ENCODE assay signal across 14 cellular contexts in genomic region chr6:155492061-155492735, GRCh38. TPM values are rescaled to one million over a fixed set of nuclear protein-coding genes. Genes with fewer than 3 reads are reported as not detected.
A peak's percentile ranks its signal among the peaks of the same experiment; 100 is the strongest.
DNase-seq lines count a peak whose midpoint lies in the region; ATAC-seq and TF ChIP-seq lines count a peak whose summit lies in the region.
"Had no signal": no experiment of that assay in that cellular context is flagged by ENCODE, and none has a peak within 500 bp of the region (broad histone marks: within the 10 kb centered on the region; RNA-seq: fewer than 3 reads in every experiment).

No MANE protein-coding gene starts in this region.

- H3K9ac ChIP-seq in PC-3 (ENCODE audit: low read length) (peak overlapping the region; percentile 62), endodermal cell (ENCODE audit: extremely low read depth, low read length, poor library complexity, severe bottlenecking) (no peak overlapping the region), smooth muscle cell (ENCODE audit: low read depth) (no peak overlapping the region), neural progenitor cell (no peak overlapping the region)

- H3K4me1 ChIP-seq in PC-3 (ENCODE audit: insufficient read depth, low read length) (peaks cover 44% of the 10 kb centered on the region), endodermal cell (ENCODE audit: control insufficient read depth, insufficient read depth, low read length) (peaks cover 13% of the 10 kb centered on the region), smooth muscle cell (ENCODE audit: low read depth) (peaks cover 19% of the 10 kb centered on the region), neural progenitor cell (no peaks in the 10 kb centered on the region)

- peaks cover 30% of the 10 kb centered on the region for H3K4me1 Mint-ChIP-seq in Calu3 (ENCODE audit: low read depth, unreplicated experiment)
- H3K4me1 Mint-ChIP-seq in endodermal cell: peaks cover 20% of the 10 kb centered on the region
- H3K4me1 Mint-ChIP-seq in neural progenitor cell: no peaks in the 10 kb centered on the region

- no TSS peak for BruUV-seq in Calu3 (replicated peaks; lab: Mats Ljungman, UMichigan)
- no TSS peak for BruUV-seq in PC-3 (replicated peaks; lab: Mats Ljungman, UMichigan)

- ATAC-seq in PC-3: no peak
- no peak for ATAC-seq in HG03097 (IDR thresholded peaks at IDR 0.05; ENCODE audit: low FRiP score, unreplicated experiment)

- intact Hi-C loops in Calu3 (cut with micrococcal nuclease; ENCODE audit: unreplicated experiment) (loop anchor here (10.0 kb wide), 1 partner anchor 167 kb away; no protein-coding TSS in a partner anchor), PC-3 (cut with micrococcal nuclease) (loop anchor here (2.0 to 10.0 kb wide), 4 partner anchors 33 to 307 kb away; no protein-coding TSS in a partner anchor)

- no peak for TF ChIP-seq CTCF in Calu3 (IDR thresholded peaks at IDR 0.05; ENCODE audit: unreplicated experiment)
- TF ChIP-seq CTCF in PC-3 (conservative IDR thresholded peaks at IDR 0.05; ENCODE audit: low read depth, low read length): no peak
- TF ChIP-seq CTCF in endodermal cell (conservative IDR thresholded peaks at IDR 0.05): no peak
- TF ChIP-seq CTCF in smooth muscle cell (IDR thresholded peaks at IDR 0.05; ENCODE audit: borderline replicate concordance, insufficient read depth, poor library complexity, severe bottlenecking): no peak
- no peak for TF ChIP-seq CTCF in neural progenitor cell (IDR thresholded peaks at IDR 0.05)

- H3K4me2 ChIP-seq in PC-3 (ENCODE audit: low read length) (peak overlapping the region; percentile 47), smooth muscle cell (no peak overlapping the region), neural progenitor cell (no peak overlapping the region)

- no peaks in the 10 kb centered on the region for H3K79me2 ChIP-seq in PC-3 (ENCODE audit: low read length)
- H3K79me2 ChIP-seq in smooth muscle cell (ENCODE audit: low read depth): no peaks in the 10 kb centered on the region
- H3K79me2 ChIP-seq in neural progenitor cell (ENCODE audit: low read depth): no peaks in the 10 kb centered on the region

- H3K27ac Mint-ChIP-seq in Calu3 (ENCODE audit: unreplicated experiment) (peak overlapping the region; percentile 82), endodermal cell (no peak overlapping the region), neural progenitor cell (no peak overlapping the region)

- DNase-seq in Calu3: no peak
- no peak for DNase-seq in PC-3
- DNase-seq in endodermal cell: no peak
- no peak for DNase-seq in smooth muscle cell (lab: John Stamatoyannopoulos, UW; ENCODE audit: unreplicated experiment)
- no peak for DNase-seq in neural progenitor cell (ENCODE audit: low spot score)
- no peak for DNase-seq in DMS53 treated with DMSO at 0.1 percent for 48 hours (lab: John Stamatoyannopoulos, UW; ENCODE audit: unreplicated experiment)
- DNase-seq: DMS153, MG63, NCI-H1105, NCI-H1694 treated with DMSO at 0.1 percent for 48 hours, NCI-H446, Right ventricle myocardium superior had no signal

- no peaks in the 10 kb centered on the region for H3K9me2 ChIP-seq in PC-3 (replicated peaks; ENCODE audit: low read length)

- H3K4me3 ChIP-seq in PC-3 (ENCODE audit: low read length) (no peak overlapping the region), endodermal cell (ENCODE audit: low read length) (peak overlapping the region; percentile 20), smooth muscle cell (no peak overlapping the region), neural progenitor cell (no peak overlapping the region)
- H3K4me3 ChIP-seq: BLaER1 treated with 17β-estradiol and CSF1 and Interleukin-3, amounts not matched to agents 10 nM and 100 nM; MG63 had no signal

- no peaks in the 10 kb centered on the region for H3K9me3 Mint-ChIP-seq in Calu3 (ENCODE audit: low read depth, unreplicated experiment)
- H3K9me3 Mint-ChIP-seq in endodermal cell: peaks cover 14% of the 10 kb centered on the region
- peaks cover 5% of the 10 kb centered on the region for H3K9me3 Mint-ChIP-seq in neural progenitor cell

- H3K36me3 ChIP-seq in PC-3 (ENCODE audit: low read depth, low read length) (no peaks in the 10 kb centered on the region), endodermal cell (ENCODE audit: control insufficient read depth, insufficient read depth, low read length) (no peaks in the 10 kb centered on the region), smooth muscle cell (ENCODE audit: low read depth) (no peaks in the 10 kb centered on the region), neural progenitor cell (no peaks in the 10 kb centered on the region)
- H3K36me3 ChIP-seq: BLaER1 treated with 17β-estradiol and CSF1 and Interleukin-3, amounts not matched to agents 10 nM and 100 nM; MG63 had no signal

- CTCF ChIA-PET in Calu3 (lab: Charles Lee) (no interaction called here), PC-3 (lab: Charles Lee) (no interaction called here)

- H3K36me3 Mint-ChIP-seq in Calu3 (ENCODE audit: insufficient read depth, unreplicated experiment) (peaks cover 5% of the 10 kb centered on the region), endodermal cell (ENCODE audit: low read depth) (peaks cover 5% of the 10 kb centered on the region), neural progenitor cell (peaks cover 3% of the 10 kb centered on the region)

- peak overlapping the region; percentile 96 for H3K27ac ChIP-seq in PC-3 (ENCODE audit: low read length)
- H3K27ac ChIP-seq in endodermal cell (ENCODE audit: low read depth, low read length): no peak overlapping the region
- peak overlapping the region; percentile 95 for H3K27ac ChIP-seq in smooth muscle cell (ENCODE audit: low read depth)
- H3K27ac ChIP-seq in neural progenitor cell: no peak overlapping the region

- H3K4me3 Mint-ChIP-seq in Calu3 (ENCODE audit: low read depth, unreplicated experiment) (no peak overlapping the region), endodermal cell (no peak overlapping the region), neural progenitor cell (no peak overlapping the region)

- H3K27me3 ChIP-seq in PC-3 (ENCODE audit: low read length) (no peaks in the 10 kb centered on the region), endodermal cell (ENCODE audit: control insufficient read depth, insufficient read depth, low read length, poor library complexity, severe bottlenecking) (no peaks in the 10 kb centered on the region), smooth muscle cell (ENCODE audit: low read depth) (no peaks in the 10 kb centered on the region), neural progenitor cell (no peaks in the 10 kb centered on the region)
- H3K27me3 ChIP-seq: BLaER1 treated with 17β-estradiol and CSF1 and Interleukin-3, amounts not matched to agents 10 nM and 100 nM; MG63 had no signal

- H3F3A ChIP-seq in PC-3 (ENCODE audit: low read length, unreplicated experiment) (peaks cover 7% of the 10 kb centered on the region), smooth muscle cell (ENCODE audit: low read depth) (peaks cover 11% of the 10 kb centered on the region), neural progenitor cell (ENCODE audit: low read depth) (no peaks in the 10 kb centered on the region)

- H3K27me3 Mint-ChIP-seq in Calu3 (ENCODE audit: unreplicated experiment) (no peaks in the 10 kb centered on the region), endodermal cell (ENCODE audit: insufficient read depth) (no peaks in the 10 kb centered on the region), neural progenitor cell (ENCODE audit: insufficient read depth, low read depth) (peaks cover 3% of the 10 kb centered on the region)

- WGBS in endodermal cell (ENCODE audit: insufficient coverage in 1 of 2, insufficient read length in 1 of 2), 2 experiments: 81 to 85% methylated on average over 2 of the region's 2 CpGs
- WGBS in smooth muscle cell (ENCODE audit: low lambda C conversion rate): 98% methylated on average over 2 of the region's 2 CpGs

- POLR2A ChIA-PET in PC-3 (lab: Charles Lee; ENCODE audit: unreplicated experiment): no interaction called here

- H2AFZ ChIP-seq in PC-3 (ENCODE audit: low read length): no peak overlapping the region
- no peak overlapping the region for H2AFZ ChIP-seq in smooth muscle cell (ENCODE audit: low read depth)
- no peak overlapping the region for H2AFZ ChIP-seq in neural progenitor cell (replicated peaks)

- H3K9me3 ChIP-seq in PC-3 (ENCODE audit: low read length) (no peaks in the 10 kb centered on the region), endodermal cell (ENCODE audit: control insufficient read depth, low read length) (peaks cover 17% of the 10 kb centered on the region), smooth muscle cell (replicated peaks; ENCODE audit: low read depth) (no peaks in the 10 kb centered on the region), neural progenitor cell (ENCODE audit: low read depth) (no peaks in the 10 kb centered on the region)

- H4K20me1 ChIP-seq in PC-3 (ENCODE audit: low read length) (no peaks in the 10 kb centered on the region), smooth muscle cell (ENCODE audit: low read depth) (no peaks in the 10 kb centered on the region), neural progenitor cell (ENCODE audit: low read depth) (no peaks in the 10 kb centered on the region)
- H4K20me1 ChIP-seq: BLaER1 treated with 17β-estradiol and CSF1 and Interleukin-3, amounts not matched to agents 10 nM and 100 nM had no signal

RNA-seq across cellular contexts. Expression of gene NOX3, which starts 36.6 kb away (rescaled TPM):
- total RNA-seq in Calu3 (2022) (not detected in 2 replicates), PC-3 (2014; rRNA removed) (not detected in 2 replicates), endodermal cell (not detected), smooth muscle cell (not detected in 2 replicates), neural progenitor cell (ENCODE audit: low replicate concordance) (not detected in 2 replicates)
- polyA plus RNA-seq in endodermal cell (2013, experiment 1 of 2): not detected
- polyA plus RNA-seq in endodermal cell (2013, experiment 2 of 2): not detected
- polyA plus RNA-seq in smooth muscle cell: not detected in 2 replicates
- total RNA-seq: Right ventricle myocardium superior had no signal

Comparison
In these comparisons a context has a peak if more than half of its experiments do, and no peak if none do; other contexts are left out.
1. H3K27ac ChIP-seq: peak in PC-3 (single experiment) and smooth muscle cell (single experiment); none in endodermal cell (single experiment) and neural progenitor cell (single experiment).